27 cellular contexts compared by ENCODE assay signal in genomic region chr2:71684226-71685072, GRCh38.
DNase-seq lines count a peak whose midpoint lies in the region; ATAC-seq and TF ChIP-seq lines count a peak whose summit lies in the region.
"Had no signal": no experiment of that assay in that cellular context is flagged by ENCODE, and none has a peak within 500 bp of the region (broad histone marks: within the 10 kb centered on the region; RNA-seq: fewer than 3 reads in every experiment).

No MANE protein-coding gene starts in this region.

- no peaks in the 10 kb centered on the region for H3K79me2 ChIP-seq in neural progenitor cell (ENCODE audit: low read depth)

- H2AFZ ChIP-seq in neural progenitor cell (replicated peaks) = no peak overlapping the region

- no peak overlapping the region for H3K27ac Mint-ChIP-seq in neural progenitor cell
- H3K27ac Mint-ChIP-seq in activated CD4-positive, alpha-beta T cell treated with anti-CD3 and anti-CD28 coated beads, Interleukin-2, amount 10 ng/mL, durations not matched to agents 7 days and 5 days = no peak overlapping the region
- H3K27ac Mint-ChIP-seq: activated B cell treated with CpG ODN at 0.5 μM for 24 hours; CD8-positive, alpha-beta T cell; stimulated activated naive B cell treated with anti-CD40 and anti-IgM and Interleukin-4, amounts not matched to agents 10 μg/mL and 1 μg/mL and 100 μg/mL, for 72 hours had no signal

- H3K9me3 Mint-ChIP-seq in neural progenitor cell = peaks cover 2% of the 10 kb centered on the region
- H3K9me3 Mint-ChIP-seq in activated CD4-positive, alpha-beta T cell treated with anti-CD3 and anti-CD28 coated beads, Interleukin-2, amount 10 ng/mL, durations not matched to agents 7 days and 5 days = no peaks in the 10 kb centered on the region
- H3K9me3 Mint-ChIP-seq: activated B cell treated with CpG ODN at 0.5 μM for 24 hours; CD8-positive, alpha-beta T cell had no signal

- H3K27me3 ChIP-seq in neural progenitor cell (no peaks in the 10 kb centered on the region), thoracic aorta (replicated peaks; ENCODE audit: insufficient read depth) (no peaks in the 10 kb centered on the region)
- H3K27me3 ChIP-seq: adrenal gland, brain microvascular endothelial cell, gastroesophageal sphincter, tibial nerve had no signal

- H3K9me3 ChIP-seq in neural progenitor cell (ENCODE audit: low read depth) (no peaks in the 10 kb centered on the region), thoracic aorta (no peaks in the 10 kb centered on the region)
- H3K9me3 ChIP-seq: adrenal gland, gastroesophageal sphincter, tibial nerve had no signal

- H3K27me3 Mint-ChIP-seq in neural progenitor cell (ENCODE audit: insufficient read depth, low read depth) = peaks cover 6% of the 10 kb centered on the region
- no peaks in the 10 kb centered on the region for H3K27me3 Mint-ChIP-seq in activated CD4-positive, alpha-beta T cell treated with anti-CD3 and anti-CD28 coated beads, Interleukin-2, amount 10 ng/mL, durations not matched to agents 7 days and 5 days
- H3K27me3 Mint-ChIP-seq: activated B cell treated with CpG ODN at 0.5 μM for 24 hours had no signal

- H3K36me3 Mint-ChIP-seq in neural progenitor cell = no peaks in the 10 kb centered on the region
- H3K36me3 Mint-ChIP-seq in activated CD4-positive, alpha-beta T cell treated with anti-CD3 and anti-CD28 coated beads, Interleukin-2, amount 10 ng/mL, durations not matched to agents 7 days and 5 days (ENCODE audit: low read depth) = no peaks in the 10 kb centered on the region
- H3K36me3 Mint-ChIP-seq: stimulated activated naive B cell treated with anti-CD40 and anti-IgM and Interleukin-4, amounts not matched to agents 10 μg/mL and 1 μg/mL and 100 μg/mL, for 72 hours had no signal

- H3K4me2 ChIP-seq in neural progenitor cell = no peak overlapping the region

- POLR2A ChIA-PET in activated CD4-positive, alpha-beta T cell treated with anti-CD3 and anti-CD28 coated beads, Interleukin-2, amount 10 ng/mL, durations not matched to agents 7 days and 5 days (lab: Charles Lee) = no interaction called here

- peak overlapping the region; percentile 14 for H3K4me3 Mint-ChIP-seq in neural progenitor cell
- H3K4me3 Mint-ChIP-seq in activated CD4-positive, alpha-beta T cell treated with anti-CD3 and anti-CD28 coated beads, Interleukin-2, amount 10 ng/mL, durations not matched to agents 7 days and 5 days = no peak overlapping the region
- H3K4me3 Mint-ChIP-seq: activated B cell treated with CpG ODN at 0.5 μM for 24 hours; CD8-positive, alpha-beta T cell; stimulated activated naive B cell treated with anti-CD40 and anti-IgM and Interleukin-4, amounts not matched to agents 10 μg/mL and 1 μg/mL and 100 μg/mL, for 72 hours had no signal

- H3K4me1 Mint-ChIP-seq in neural progenitor cell = peaks cover 2% of the 10 kb centered on the region
- H3K4me1 Mint-ChIP-seq in activated CD4-positive, alpha-beta T cell treated with anti-CD3 and anti-CD28 coated beads, Interleukin-2, amount 10 ng/mL, durations not matched to agents 7 days and 5 days = no peaks in the 10 kb centered on the region
- H3K4me1 Mint-ChIP-seq: activated B cell treated with CpG ODN at 0.5 μM for 24 hours; stimulated activated naive B cell treated with anti-CD40 and anti-IgM and Interleukin-4, amounts not matched to agents 10 μg/mL and 1 μg/mL and 100 μg/mL, for 72 hours had no signal

- no peak overlapping the region for H3K27ac ChIP-seq in neural progenitor cell
- peak overlapping the region; percentile 57 to 77 for H3K27ac ChIP-seq in thoracic aorta
- H3K27ac ChIP-seq: 22Rv1, adrenal gland, brain microvascular endothelial cell, gastroesophageal sphincter, tibial nerve had no signal

- H4K20me1 ChIP-seq in neural progenitor cell (ENCODE audit: low read depth) = no peaks in the 10 kb centered on the region

- CTCF ChIA-PET in activated CD4-positive, alpha-beta T cell treated with anti-CD3 and anti-CD28 coated beads, Interleukin-2, amount 10 ng/mL, durations not matched to agents 7 days and 5 days (lab: Charles Lee) = no interaction called here

- no peak for ATAC-seq in Right ventricle myocardium superior (ENCODE audit: poor library complexity)
- no peak for ATAC-seq in thoracic aorta (ENCODE audit: insufficient number of reproducible peaks, low FRiP score, low read depth)
- ATAC-seq in GM19452 (IDR thresholded peaks at IDR 0.05; ENCODE audit: unreplicated experiment) = no peak
- ATAC-seq: CD8-positive, alpha-beta T cell; gastroesophageal sphincter; stimulated activated naive B cell treated with anti-CD40 and anti-IgM and Interleukin-4, amounts not matched to agents 10 μg/mL and 1 μg/mL and 100 μg/mL, for 72 hours had no signal

- peak; percentile 56 for DNase-seq in activated effector memory CD4-positive, alpha-beta T cell treated with anti-CD3 and anti-CD28 coated beads, Interleukin-2, amount 50 U/mL, for 16 hours
- no peak for DNase-seq in activated effector memory CD4-positive, alpha-beta T cell treated with Interleukin-2 at 50 U/mL for 16 hours
- DNase-seq in Right ventricle myocardium superior = peak; percentile 41
- DNase-seq in neural progenitor cell (ENCODE audit: low spot score) = no peak
- no peak for DNase-seq in thoracic aorta (ENCODE audit: low spot score)
- DNase-seq in NK-92 (lab: John Stamatoyannopoulos, UW; ENCODE audit: unreplicated experiment) = no peak
- no peak for DNase-seq in activated CD4-positive, alpha-beta T cell treated with anti-CD3 and anti-CD28 coated beads, Interleukin-2, amount 10 ng/mL, durations not matched to agents 7 days and 5 days
- DNase-seq: activated B cell treated with CpG ODN at 0.5 μM for 24 hours; activated CD4-positive, alpha-beta T cell treated with anti-CD3 and anti-CD28 coated beads, Interleukin-2, amount 50 U/mL, for 48 hours; activated gamma-delta T cell; brain microvascular endothelial cell; CD8-positive, alpha-beta T cell; cortex of kidney; DMS153; NCI-H1105 treated with DMSO at 0.1 percent for 48 hours; NCI-H2081 treated with DMSO at 0.1 percent for 48 hours; NCI-H446 treated with DMSO at 0.1 percent for 48 hours; SHP77 treated with DMSO at 0.1 percent for 48 hours; stimulated activated CD4-positive, alpha-beta T cell treated with anti-CD3 and anti-CD28 coated beads, Interleukin-4, amount 100 ng/mL, for 1 hour; stimulated activated naive B cell treated with anti-CD40 and anti-IgM and Interleukin-4, amounts not matched to agents 10 μg/mL and 1 μg/mL and 100 μg/mL, for 72 hours; T1000 had no signal

- intact Hi-C loops in Right ventricle myocardium superior (cut with DNase I) = no loop called here

- H3K9ac ChIP-seq in neural progenitor cell = no peak overlapping the region

- H3K4me1 ChIP-seq in neural progenitor cell = no peaks in the 10 kb centered on the region
- H3K4me1 ChIP-seq in thoracic aorta (ENCODE audit: control insufficient read depth in 1 of 2, low read depth in 2 of 2) = peaks cover 4 to 28% of the 10 kb centered on the region in 2 donors
- H3K4me1 ChIP-seq: adrenal gland, gastroesophageal sphincter, tibial nerve had no signal

- H3K36me3 ChIP-seq in neural progenitor cell (no peaks in the 10 kb centered on the region), thoracic aorta (no peaks in the 10 kb centered on the region)
- H3K36me3 ChIP-seq: adrenal gland, brain microvascular endothelial cell, tibial nerve had no signal

- TF ChIP-seq CTCF in neural progenitor cell (IDR thresholded peaks at IDR 0.05) (no peak), thoracic aorta (IDR thresholded peaks at IDR 0.05) (no peak)

- no peaks in the 10 kb centered on the region for H3F3A ChIP-seq in neural progenitor cell (ENCODE audit: low read depth)

- H3K4me3 ChIP-seq in neural progenitor cell (no peak overlapping the region), thoracic aorta (no peak overlapping the region)
- H3K4me3 ChIP-seq: adrenal gland, gastroesophageal sphincter, lung, tibial nerve had no signal

Comparison
In these comparisons a context has a peak if more than half of its experiments do, and no peak if none do; other contexts are left out.
1. DNase-seq: peak in activated effector memory CD4-positive, alpha-beta T cell treated with anti-CD3 and anti-CD28 coated beads, Interleukin-2, amount 50 U/mL, for 16 hours (single experiment) and Right ventricle myocardium superior (single experiment); none in activated effector memory CD4-positive, alpha-beta T cell treated with Interleukin-2 at 50 U/mL for 16 hours (single experiment), neural progenitor cell (single experiment), thoracic aorta (single experiment), NK-92 (single experiment) and activated CD4-positive, alpha-beta T cell treated with anti-CD3 and anti-CD28 coated beads, Interleukin-2, amount 10 ng/mL, durations not matched to agents 7 days and 5 days (single experiment).